8 cellular contexts compared by ENCODE assay signal in the genomic region with DNA sequence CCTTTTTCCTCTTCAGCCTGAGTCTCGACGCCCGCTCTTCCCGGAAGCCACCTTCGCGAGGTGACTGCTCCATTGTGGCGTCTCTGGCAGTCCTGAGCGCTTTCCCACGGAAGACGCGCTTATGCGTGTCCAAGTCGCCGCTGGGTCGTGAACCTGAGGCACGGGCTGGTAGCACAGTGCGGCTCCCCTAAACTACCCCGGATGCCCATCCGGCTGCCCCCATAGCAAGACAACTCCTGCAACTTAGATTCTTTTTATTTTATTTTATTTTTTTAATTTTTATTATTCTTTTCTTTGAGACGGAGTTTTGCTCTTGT. TPM values are rescaled to one million over a fixed set of nuclear protein-coding genes. Genes with fewer than 3 reads are reported as not detected.
A peak's percentile ranks its signal among the peaks of the same experiment; 100 is the strongest.
DNase-seq lines count a peak whose midpoint lies in the region; ATAC-seq and TF ChIP-seq lines count a peak whose summit lies in the region.

No MANE protein-coding gene starts in this region.

- H3K27ac ChIP-seq in prostate gland: peak overlapping the region; percentile 95

- H3K27me3 ChIP-seq in NT2/D1 (ENCODE audit: insufficient read depth, insufficient read length) (peaks cover 31% of the 10 kb centered on the region), prostate gland (replicated peaks; ENCODE audit: insufficient read depth) (no peaks in the 10 kb centered on the region)

- H3K4me1 ChIP-seq in NT2/D1 (ENCODE audit: insufficient read depth, insufficient read length) (peaks cover 11% of the 10 kb centered on the region), prostate gland (replicated peaks) (peaks cover 17% of the 10 kb centered on the region)

- 19% methylated on average over 20 of the region's 20 CpGs for WGBS in prostate gland

- no peak for DNase-seq in NT2/D1 (ENCODE audit: low read depth, low spot score)
- DNase-seq in epithelial cell of proximal tubule (ENCODE audit: low read depth): no peak
- DNase-seq in prostate gland (ENCODE audit: low spot score): no peak
- DNase-seq in SHP77 treated with DMSO at 0.1 percent for 48 hours (lab: John Stamatoyannopoulos, UW): no peak
- no peak for DNase-seq in mesenteric fat pad (ENCODE audit: low spot score)
- DNase-seq in NCI-H1694 treated with DMSO at 0.1 percent for 48 hours (lab: John Stamatoyannopoulos, UW): no peak

- TF ChIP-seq CTCF in epithelial cell of proximal tubule (conservative IDR thresholded peaks at IDR 0.05; ENCODE audit: low read depth, low read length) (no peak), prostate gland (IDR thresholded peaks at IDR 0.05) (peak in 1 of 4 experiments; percentile 1)

- H3K36me3 ChIP-seq in NT2/D1 (ENCODE audit: insufficient read depth, insufficient read length, low read length) (no peaks in the 10 kb centered on the region), prostate gland (no peaks in the 10 kb centered on the region)

- TF ChIP-seq POLR2A in prostate gland (IDR thresholded peaks at IDR 0.05) (no peak), GM18505 (IDR thresholded peaks at IDR 0.05; ENCODE audit: borderline replicate concordance, extremely low read depth, insufficient read depth, insufficient read length) (no peak)

- H3K4me3 ChIP-seq in NT2/D1 (ENCODE audit: insufficient read length, low read depth) (peak overlapping the region; percentile 42), epithelial cell of proximal tubule (ENCODE audit: low read depth, low read length) (peak overlapping the region; percentile 71), prostate gland (peak overlapping the region; percentile 52 to 55)

- peak overlapping the region; percentile 82 for H3K9ac ChIP-seq in NT2/D1 (ENCODE audit: insufficient read length, low read depth)

- ATAC-seq in GM18519 (IDR thresholded peaks at IDR 0.05; ENCODE audit: low FRiP score, unreplicated experiment) (peak; percentile 14), GM18505 (IDR thresholded peaks at IDR 0.05; ENCODE audit: unreplicated experiment) (no peak)

- intact Hi-C loops in prostate gland (cut with DNase I): no loop called here

- H3K9me3 ChIP-seq in NT2/D1 (ENCODE audit: insufficient read depth, low read length) (no peaks in the 10 kb centered on the region), prostate gland (no peaks in the 10 kb centered on the region)

RNA-seq across cellular contexts. Expression of gene ESRP2, which starts 2.1 kb away (rescaled TPM):
- 25.5 and 26.7 TPM in 2 replicates for total RNA-seq in epithelial cell of proximal tubule
- total RNA-seq in prostate gland: 10 to 100 TPM; 24.5 to 48.1 TPM
- 0.71 TPM for total RNA-seq in mesenteric fat pad

RNA-seq across cellular contexts. Expression of gene PLA2G15, which starts 7.2 kb away (rescaled TPM):
- total RNA-seq in epithelial cell of proximal tubule (17.1 and 18.7 TPM in 2 replicates), prostate gland (10 to 100 TPM; 15.7 to 39.5 TPM), mesenteric fat pad (40.2 TPM)

RNA-seq across cellular contexts. Expression of gene SLC7A6, which starts 26.3 kb away (rescaled TPM):
- total RNA-seq in epithelial cell of proximal tubule (10.6 and 25.3 TPM in 2 replicates), prostate gland (10 to 100 TPM; 12.8 to 30.5 TPM), mesenteric fat pad (264 TPM)

Comparison
In these comparisons a context has a peak if more than half of its experiments do, and no peak if none do; other contexts are left out.
1. RNA of gene ESRP2, which starts 2.1 kb away (total RNA-seq): 24.5 to 48.1 TPM in prostate gland and 25.5 to 26.7 TPM in epithelial cell of proximal tubule; 0.71 TPM in mesenteric fat pad (single experiment); every median in the first group is over 10 times any median in the second.
2. Peak in every context shown above with its lines, with median percentiles within 50 percentile points of each other: H3K4me3 ChIP-seq.